1 cellular context compared by ENCODE assay signal in the genomic region with DNA sequence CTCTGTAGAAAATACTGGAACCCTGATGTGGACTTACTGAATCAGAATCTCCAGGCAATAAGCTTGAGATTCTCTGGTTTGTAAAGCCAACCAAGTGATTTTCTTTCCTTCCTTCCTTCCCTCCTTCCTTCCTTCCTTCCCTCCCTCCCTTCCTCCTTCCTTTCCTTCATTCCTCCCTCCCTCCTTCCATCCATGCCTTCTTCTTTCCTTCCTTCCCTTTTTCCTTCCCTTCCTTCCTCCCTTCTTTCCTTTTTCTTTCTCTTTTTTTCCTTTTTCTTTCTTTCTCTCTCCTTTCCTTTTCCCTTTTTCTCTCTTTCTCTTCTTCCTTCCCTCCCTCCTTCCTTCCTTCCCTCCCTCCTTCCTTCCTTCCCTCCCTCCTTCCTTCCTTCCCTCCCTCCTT.
TF ChIP-seq lines count a peak whose summit lies in the region.

No MANE protein-coding gene starts in this region.

TF ChIP-seq in GM23338, 12 proteins besides CTCF, POLR2A, EP300 and RAD21 (continued from another document):
- TF ChIP-seq, protein P1, sequence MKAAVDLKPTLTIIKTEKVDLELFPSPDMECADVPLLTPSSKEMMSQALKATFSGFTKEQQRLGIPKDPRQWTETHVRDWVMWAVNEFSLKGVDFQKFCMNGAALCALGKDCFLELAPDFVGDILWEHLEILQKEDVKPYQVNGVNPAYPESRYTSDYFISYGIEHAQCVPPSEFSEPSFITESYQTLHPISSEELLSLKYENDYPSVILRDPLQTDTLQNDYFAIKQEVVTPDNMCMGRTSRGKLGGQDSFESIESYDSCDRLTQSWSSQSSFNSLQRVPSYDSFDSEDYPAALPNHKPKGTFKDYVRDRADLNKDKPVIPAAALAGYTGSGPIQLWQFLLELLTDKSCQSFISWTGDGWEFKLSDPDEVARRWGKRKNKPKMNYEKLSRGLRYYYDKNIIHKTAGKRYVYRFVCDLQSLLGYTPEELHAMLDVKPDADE (IDR thresholded peaks at IDR 0.05): no peak
- no peak for TF ChIP-seq CREB1 (CRISPR knock-in tag; IDR thresholded peaks at IDR 0.05; ENCODE audit: low read depth)
